36 cellular contexts compared by ENCODE assay signal in genomic region chr5:163887854-163888253, GRCh38.
"Had no signal": no experiment of that assay in that cellular context is flagged by ENCODE, and none has a peak within 500 bp of the region (broad histone marks: within the 10 kb centered on the region; RNA-seq: fewer than 3 reads in every experiment).

No MANE protein-coding gene starts in this region.

- H3K4me3 ChIP-seq: MG63 had no signal

- H3K9me3 ChIP-seq: MG63 had no signal

- H3K36me3 ChIP-seq: MG63 had no signal

- DNase-seq: Karpas-422, Kasumi-1, KBM-7, KG1, MG63, MM.1S, MV-4-11, NCI-H1048, NCI-H1092, NCI-H1092 treated with DMSO at 0.1 percent for 48 hours, NCI-H1105, NCI-H1105 treated with DMSO at 0.1 percent for 48 hours, NCI-H1417, NCI-H1417 treated with DMSO at 0.1 percent for 48 hours, NCI-H1436, NCI-H1436 treated with DMSO at 0.1 percent for 48 hours, NCI-H146, NCI-H1694, NCI-H1694 treated with DMSO at 0.1 percent for 48 hours, NCI-H187, NCI-H187 treated with DMSO at 0.1 percent for 48 hours, NCI-H1930, NCI-H2029, NCI-H2029 treated with DMSO at 0.1 percent for 48 hours, NCI-H2081, NCI-H2081 treated with DMSO at 0.1 percent for 48 hours, NCI-H2107, NCI-H2171, NCI-H2171 treated with DMSO at 0.1 percent for 48 hours, NCI-H2227 treated with DMSO at 0.1 percent for 48 hours, NCI-H226, NCI-H345, NCI-H446, NCI-H446 treated with DMSO at 0.1 percent for 48 hours, NCI-H510A, NCI-H510A treated with DMSO at 0.1 percent for 48 hours had no signal
